8 cellular contexts compared by ENCODE assay signal in the genomic region with DNA sequence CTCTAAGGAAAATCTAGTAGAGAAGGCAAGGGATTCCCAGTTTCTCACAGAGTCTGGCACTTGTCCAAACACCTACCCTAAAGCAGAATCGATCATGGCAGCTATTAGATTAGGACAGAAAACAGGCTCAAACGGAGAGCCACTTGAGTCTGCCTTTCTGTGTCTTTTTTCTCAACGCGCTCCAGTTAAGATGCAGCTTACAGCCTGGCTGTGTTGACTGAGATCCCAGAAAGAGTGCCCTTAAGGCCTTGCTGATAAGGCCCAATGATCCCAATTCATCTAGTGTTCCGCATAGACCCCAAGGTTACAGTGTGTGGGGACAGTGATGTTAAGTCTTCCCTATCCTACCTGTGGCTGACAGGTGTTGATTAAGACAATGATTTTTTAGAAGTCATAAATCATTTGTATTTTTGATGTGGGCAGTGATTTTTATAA. TPM values are rescaled to one million over a fixed set of nuclear protein-coding genes. Genes with fewer than 3 reads are reported as not detected.
DNase-seq lines count a peak whose midpoint lies in the region; ATAC-seq, FAIRE-seq and TF ChIP-seq lines count a peak whose summit lies in the region.

No MANE protein-coding gene starts in this region.

- no peak for TF ChIP-seq CTCF in bronchial epithelial cell (IDR thresholded peaks at IDR 0.05; ENCODE audit: insufficient read depth, low read length, severe bottlenecking)

- peak; percentile 34 for DNase-seq in NCI-H2196 (lab: John Stamatoyannopoulos, UW; ENCODE audit: unreplicated experiment)
- no peak for DNase-seq in NCI-H2196 treated with DMSO at 0.1 percent for 48 hours (lab: John Stamatoyannopoulos, UW; ENCODE audit: unreplicated experiment)
- DNase-seq in NCI-H748 (lab: John Stamatoyannopoulos, UW; ENCODE audit: unreplicated experiment), result peak; percentile 37
- DNase-seq in bronchial epithelial cell (ENCODE audit: low read depth), result peak; percentile 8
- no peak for DNase-seq in NCI-H524 treated with DMSO at 0.1 percent for 48 hours (lab: John Stamatoyannopoulos, UW)
- DNase-seq in UCSD-AML1 (lab: John Stamatoyannopoulos, UW; ENCODE audit: unreplicated experiment), result no peak

- H3K4me3 ChIP-seq in bronchial epithelial cell (ENCODE audit: low read depth, low read length), result peak overlapping the region; percentile 60
- peak overlapping the region; percentile 93 for H3K4me3 ChIP-seq in mononuclear cell (ENCODE audit: low read length)

- no peak for FAIRE-seq in bronchial epithelial cell (lab: Jason Lieb, UNC)

- peaks cover 19% of the 10 kb centered on the region for H3K4me1 ChIP-seq in mononuclear cell (ENCODE audit: insufficient read depth, low read length)

- no peak for ATAC-seq in HG03571 (IDR thresholded peaks at IDR 0.05; ENCODE audit: unreplicated experiment)

- H3K27me3 ChIP-seq in bronchial epithelial cell (ENCODE audit: control insufficient read depth, insufficient read depth, low read length), result no peaks in the 10 kb centered on the region
- H3K27me3 ChIP-seq in mononuclear cell (ENCODE audit: insufficient read depth, low read length), result peaks cover 12% of the 10 kb centered on the region

- peaks cover 4% of the 10 kb centered on the region for H3K36me3 ChIP-seq in bronchial epithelial cell (ENCODE audit: control insufficient read depth, insufficient read depth, low read length)

- H3K9me3 ChIP-seq in mononuclear cell (ENCODE audit: low read depth, low read length), result no peaks in the 10 kb centered on the region

RNA-seq across cellular contexts. Expression of gene TMEM106B, which starts 1.0 kb away (rescaled TPM):
- total RNA-seq in bronchial epithelial cell, result 39.5 and 48.3 TPM in 2 replicates
- 31.2 TPM for total RNA-seq in mononuclear cell

Comparison
In these comparisons a context has a peak if more than half of its experiments do, and no peak if none do; other contexts are left out.
1. DNase-seq: peak in NCI-H2196 (single experiment), NCI-H748 (single experiment) and bronchial epithelial cell (single experiment); none in NCI-H2196 treated with DMSO at 0.1 percent for 48 hours (single experiment), NCI-H524 treated with DMSO at 0.1 percent for 48 hours (single experiment) and UCSD-AML1 (single experiment).